Comparison of ENCODE assay signal across 1 cellular context in the genomic region with DNA sequence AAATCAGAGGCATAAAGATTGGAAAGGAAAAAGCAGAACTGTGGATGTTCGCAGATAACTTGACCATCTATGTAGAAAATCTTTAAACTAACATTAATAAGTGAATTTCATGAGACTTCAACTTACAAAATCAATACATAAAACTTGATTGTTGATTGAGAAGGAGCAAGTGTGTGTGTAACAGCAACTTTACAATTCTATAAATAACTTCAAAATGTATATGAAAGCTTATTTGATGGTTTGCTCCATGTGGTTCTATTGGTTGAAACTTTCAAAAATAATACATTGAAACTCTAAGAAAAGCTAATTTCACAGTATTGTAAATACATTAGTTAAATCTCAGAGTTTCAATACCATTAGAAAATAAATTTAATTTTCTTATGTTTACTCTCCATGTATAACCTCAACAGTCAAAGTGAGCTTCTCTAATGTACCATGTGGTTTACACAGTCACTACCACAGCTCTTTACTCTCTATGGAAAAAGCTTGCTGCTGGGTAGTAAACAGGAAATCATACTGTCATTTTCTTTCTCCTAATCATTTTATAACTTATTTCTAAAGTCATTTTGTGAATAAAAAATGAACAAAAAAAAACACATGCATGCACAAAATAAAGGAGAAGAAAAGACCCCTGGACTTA.
TF ChIP-seq lines count a peak whose summit lies in the region.

No MANE protein-coding gene starts in this region.

TF ChIP-seq in HepG2, 621 proteins besides CTCF, POLR2A, EP300 and RAD21 (continued from another document):
- TF ChIP-seq, protein P1, sequence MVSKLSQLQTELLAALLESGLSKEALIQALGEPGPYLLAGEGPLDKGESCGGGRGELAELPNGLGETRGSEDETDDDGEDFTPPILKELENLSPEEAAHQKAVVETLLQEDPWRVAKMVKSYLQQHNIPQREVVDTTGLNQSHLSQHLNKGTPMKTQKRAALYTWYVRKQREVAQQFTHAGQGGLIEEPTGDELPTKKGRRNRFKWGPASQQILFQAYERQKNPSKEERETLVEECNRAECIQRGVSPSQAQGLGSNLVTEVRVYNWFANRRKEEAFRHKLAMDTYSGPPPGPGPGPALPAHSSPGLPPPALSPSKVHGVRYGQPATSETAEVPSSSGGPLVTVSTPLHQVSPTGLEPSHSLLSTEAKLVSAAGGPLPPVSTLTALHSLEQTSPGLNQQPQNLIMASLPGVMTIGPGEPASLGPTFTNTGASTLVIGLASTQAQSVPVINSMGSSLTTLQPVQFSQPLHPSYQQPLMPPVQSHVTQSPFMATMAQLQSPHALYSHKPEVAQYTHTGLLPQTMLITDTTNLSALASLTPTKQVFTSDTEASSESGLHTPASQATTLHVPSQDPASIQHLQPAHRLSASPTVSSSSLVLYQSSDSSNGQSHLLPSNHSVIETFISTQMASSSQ (IDR thresholded peaks at IDR 0.05; ENCODE audit: low read depth) = no peak
- TF ChIP-seq, protein P1 (CRISPR knock-in tag; IDR thresholded peaks at IDR 0.05; ENCODE audit: borderline replicate concordance) = no peak
- TF ChIP-seq ZFYVE20 (CRISPR knock-in tag; IDR thresholded peaks at IDR 0.05; ENCODE audit: borderline replicate concordance, low read depth) = no peak
- TF ChIP-seq, protein P2, sequence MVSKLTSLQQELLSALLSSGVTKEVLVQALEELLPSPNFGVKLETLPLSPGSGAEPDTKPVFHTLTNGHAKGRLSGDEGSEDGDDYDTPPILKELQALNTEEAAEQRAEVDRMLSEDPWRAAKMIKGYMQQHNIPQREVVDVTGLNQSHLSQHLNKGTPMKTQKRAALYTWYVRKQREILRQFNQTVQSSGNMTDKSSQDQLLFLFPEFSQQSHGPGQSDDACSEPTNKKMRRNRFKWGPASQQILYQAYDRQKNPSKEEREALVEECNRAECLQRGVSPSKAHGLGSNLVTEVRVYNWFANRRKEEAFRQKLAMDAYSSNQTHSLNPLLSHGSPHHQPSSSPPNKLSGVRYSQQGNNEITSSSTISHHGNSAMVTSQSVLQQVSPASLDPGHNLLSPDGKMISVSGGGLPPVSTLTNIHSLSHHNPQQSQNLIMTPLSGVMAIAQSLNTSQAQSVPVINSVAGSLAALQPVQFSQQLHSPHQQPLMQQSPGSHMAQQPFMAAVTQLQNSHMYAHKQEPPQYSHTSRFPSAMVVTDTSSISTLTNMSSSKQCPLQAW (CRISPR knock-in tag; IDR thresholded peaks at IDR 0.05) = no peak
- TF ChIP-seq ZNF761 (CRISPR knock-in tag; conservative IDR thresholded peaks at IDR 0.05) = no peak
- TF ChIP-seq ZNF724P (CRISPR knock-in tag; IDR thresholded peaks at IDR 0.05; ENCODE audit: borderline replicate concordance) = no peak
- TF ChIP-seq, protein P3, sequence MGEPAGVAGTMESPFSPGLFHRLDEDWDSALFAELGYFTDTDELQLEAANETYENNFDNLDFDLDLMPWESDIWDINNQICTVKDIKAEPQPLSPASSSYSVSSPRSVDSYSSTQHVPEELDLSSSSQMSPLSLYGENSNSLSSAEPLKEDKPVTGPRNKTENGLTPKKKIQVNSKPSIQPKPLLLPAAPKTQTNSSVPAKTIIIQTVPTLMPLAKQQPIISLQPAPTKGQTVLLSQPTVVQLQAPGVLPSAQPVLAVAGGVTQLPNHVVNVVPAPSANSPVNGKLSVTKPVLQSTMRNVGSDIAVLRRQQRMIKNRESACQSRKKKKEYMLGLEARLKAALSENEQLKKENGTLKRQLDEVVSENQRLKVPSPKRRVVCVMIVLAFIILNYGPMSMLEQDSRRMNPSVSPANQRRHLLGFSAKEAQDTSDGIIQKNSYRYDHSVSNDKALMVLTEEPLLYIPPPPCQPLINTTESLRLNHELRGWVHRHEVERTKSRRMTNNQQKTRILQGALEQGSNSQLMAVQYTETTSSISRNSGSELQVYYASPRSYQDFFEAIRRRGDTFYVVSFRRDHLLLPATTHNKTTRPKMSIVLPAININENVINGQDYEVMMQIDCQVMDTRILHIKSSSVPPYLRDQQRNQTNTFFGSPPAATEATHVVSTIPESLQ (CRISPR knock-in tag; conservative IDR thresholded peaks at IDR 0.05) = no peak
- TF ChIP-seq, protein P4, sequence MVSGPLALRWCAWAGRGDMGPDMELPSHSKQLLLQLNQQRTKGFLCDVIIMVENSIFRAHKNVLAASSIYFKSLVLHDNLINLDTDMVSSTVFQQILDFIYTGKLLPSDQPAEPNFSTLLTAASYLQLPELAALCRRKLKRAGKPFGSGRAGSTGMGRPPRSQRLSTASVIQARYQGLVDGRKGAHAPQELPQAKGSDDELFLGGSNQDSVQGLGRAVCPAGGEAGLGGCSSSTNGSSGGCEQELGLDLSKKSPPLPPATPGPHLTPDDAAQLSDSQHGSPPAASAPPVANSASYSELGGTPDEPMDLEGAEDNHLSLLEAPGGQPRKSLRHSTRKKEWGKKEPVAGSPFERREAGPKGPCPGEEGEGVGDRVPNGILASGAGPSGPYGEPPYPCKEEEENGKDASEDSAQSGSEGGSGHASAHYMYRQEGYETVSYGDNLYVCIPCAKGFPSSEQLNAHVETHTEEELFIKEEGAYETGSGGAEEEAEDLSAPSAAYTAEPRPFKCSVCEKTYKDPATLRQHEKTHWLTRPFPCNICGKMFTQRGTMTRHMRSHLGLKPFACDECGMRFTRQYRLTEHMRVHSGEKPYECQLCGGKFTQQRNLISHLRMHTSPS (CRISPR knock-in tag; IDR thresholded peaks at IDR 0.05; ENCODE audit: low read depth) = no peak
- TF ChIP-seq, protein P5, sequence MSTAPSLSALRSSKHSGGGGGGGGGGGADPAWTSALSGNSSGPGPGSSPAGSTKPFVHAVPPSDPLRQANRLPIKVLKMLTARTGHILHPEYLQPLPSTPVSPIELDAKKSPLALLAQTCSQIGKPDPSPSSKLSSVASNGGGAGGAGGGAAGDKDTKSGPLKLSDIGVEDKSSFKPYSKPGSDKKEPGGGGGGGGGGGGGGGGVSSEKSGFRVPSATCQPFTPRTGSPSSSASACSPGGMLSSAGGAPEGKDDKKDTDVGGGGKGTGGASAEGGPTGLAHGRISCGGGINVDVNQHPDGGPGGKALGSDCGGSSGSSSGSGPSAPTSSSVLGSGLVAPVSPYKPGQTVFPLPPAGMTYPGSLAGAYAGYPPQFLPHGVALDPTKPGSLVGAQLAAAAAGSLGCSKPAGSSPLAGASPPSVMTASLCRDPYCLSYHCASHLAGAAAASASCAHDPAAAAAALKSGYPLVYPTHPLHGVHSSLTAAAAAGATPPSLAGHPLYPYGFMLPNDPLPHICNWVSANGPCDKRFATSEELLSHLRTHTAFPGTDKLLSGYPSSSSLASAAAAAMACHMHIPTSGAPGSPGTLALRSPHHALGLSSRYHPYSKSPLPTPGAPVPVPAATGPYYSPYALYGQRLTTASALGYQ (CRISPR knock-in tag; IDR thresholded peaks at IDR 0.05) = no peak
- TF ChIP-seq, protein P6, sequence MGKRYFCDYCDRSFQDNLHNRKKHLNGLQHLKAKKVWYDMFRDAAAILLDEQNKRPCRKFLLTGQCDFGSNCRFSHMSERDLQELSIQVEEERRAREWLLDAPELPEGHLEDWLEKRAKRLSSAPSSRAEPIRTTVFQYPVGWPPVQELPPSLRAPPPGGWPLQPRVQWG (CRISPR knock-in tag; IDR thresholded peaks at IDR 0.05; ENCODE audit: borderline replicate concordance, low read depth) = no peak
- TF ChIP-seq ZNF713 (CRISPR knock-in tag; IDR thresholded peaks at IDR 0.05) = no peak
- TF ChIP-seq, protein P7, sequence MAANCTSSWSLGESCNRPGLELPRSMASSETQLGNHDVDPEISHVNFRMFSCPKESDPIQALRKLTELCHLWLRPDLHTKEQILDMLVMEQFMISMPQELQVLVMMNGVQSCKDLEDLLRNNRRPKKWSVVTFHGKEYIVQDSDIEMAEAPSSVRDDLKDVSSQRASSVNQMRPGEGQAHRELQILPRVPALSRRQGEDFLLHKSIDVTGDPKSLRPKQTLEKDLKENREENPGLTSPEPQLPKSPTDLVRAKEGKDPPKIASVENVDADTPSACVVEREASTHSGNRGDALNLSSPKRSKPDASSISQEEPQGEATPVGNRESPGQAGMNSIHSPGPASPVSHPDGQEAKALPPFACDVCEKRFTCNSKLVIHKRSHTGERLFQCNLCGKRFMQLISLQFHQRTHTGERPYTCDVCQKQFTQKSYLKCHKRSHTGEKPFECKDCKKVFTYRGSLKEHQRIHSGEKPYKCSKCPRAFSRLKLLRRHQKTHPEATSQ (CRISPR knock-in tag; IDR thresholded peaks at IDR 0.05; ENCODE audit: borderline replicate concordance) = no peak
- no peak for TF ChIP-seq ZNF468 (CRISPR knock-in tag; IDR thresholded peaks at IDR 0.05)
- no peak for TF ChIP-seq ARNT2 (CRISPR knock-in tag; IDR thresholded peaks at IDR 0.05; ENCODE audit: low read depth)
- no peak for TF ChIP-seq ARID2 (CRISPR knock-in tag; IDR thresholded peaks at IDR 0.05; ENCODE audit: borderline replicate concordance)
